Comparison of ENCODE assay signal across 14 cellular contexts in the genomic region with DNA sequence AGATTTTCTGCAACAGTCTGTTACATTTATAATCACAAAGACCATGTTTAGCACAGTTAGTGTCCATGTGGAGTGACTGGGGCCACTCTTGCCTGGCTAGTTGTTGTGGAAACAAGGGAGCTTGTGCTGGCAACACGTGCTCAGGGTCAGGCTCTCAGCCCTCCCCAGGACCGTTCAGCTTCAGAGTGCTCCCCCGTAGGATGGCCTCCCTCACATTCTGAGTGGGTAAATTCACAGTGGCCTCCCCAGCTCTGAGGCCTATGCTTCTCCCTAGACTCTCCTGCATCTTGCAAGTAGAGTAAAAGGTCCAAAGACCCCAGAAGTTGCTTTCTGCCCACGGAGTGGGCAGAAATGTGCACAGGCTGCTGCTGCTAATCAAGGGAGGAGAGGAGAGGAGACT.
A peak's percentile ranks its signal among the peaks of the same experiment; 100 is the strongest.
DNase-seq lines count a peak whose midpoint lies in the region; ATAC-seq and TF ChIP-seq lines count a peak whose summit lies in the region.
"Had no signal": no experiment of that assay in that cellular context is flagged by ENCODE, and none has a peak within 500 bp of the region (broad histone marks: within the 10 kb centered on the region; RNA-seq: fewer than 3 reads in every experiment).

No MANE protein-coding gene starts in this region.

- H3K4me3 ChIP-seq in right atrium auricular region (no peak overlapping the region), right cardiac atrium (ENCODE audit: low read length) (no peak overlapping the region)
- H3K4me3 ChIP-seq: PC-9 had no signal

- H3K27ac ChIP-seq in right atrium auricular region (no peak overlapping the region), right cardiac atrium (ENCODE audit: low read length) (no peak overlapping the region)
- H3K27ac ChIP-seq: PC-9 had no signal

- H3K27me3 ChIP-seq in right atrium auricular region (no peaks in the 10 kb centered on the region), right cardiac atrium (ENCODE audit: control insufficient read depth, insufficient read depth) (no peaks in the 10 kb centered on the region)

- no peak for TF ChIP-seq CTCF in right atrium auricular region (IDR thresholded peaks at IDR 0.05)
- no peak for TF ChIP-seq CTCF in endothelial cell (IDR thresholded peaks at IDR 0.05; ENCODE audit: unreplicated experiment)

- H3K4me1 ChIP-seq in right atrium auricular region, result peaks cover 0 to 10% of the 10 kb centered on the region in 2 donors
- peaks cover 10% of the 10 kb centered on the region for H3K4me1 ChIP-seq in right cardiac atrium (ENCODE audit: control insufficient read depth, insufficient read depth, low read length)

- 76% methylated on average over 4 of the region's 4 CpGs for WGBS in right cardiac atrium

- no peaks in the 10 kb centered on the region for H3K9me3 ChIP-seq in right atrium auricular region
- no peaks in the 10 kb centered on the region for H3K9me3 ChIP-seq in right cardiac atrium (ENCODE audit: control insufficient read depth, low read length)

- H3K27me3 Mint-ChIP-seq in endothelial cell (ENCODE audit: unreplicated experiment), result no peaks in the 10 kb centered on the region

- no peaks in the 10 kb centered on the region for H3K36me3 ChIP-seq in right atrium auricular region

- ATAC-seq in right cardiac atrium, result no peak
- ATAC-seq: CD8-positive, alpha-beta T cell had no signal

- no peaks in the 10 kb centered on the region for H3K4me1 Mint-ChIP-seq in endothelial cell (ENCODE audit: unreplicated experiment)

- DNase-seq in right atrium auricular region (ENCODE audit: low spot score) (peak; percentile 48), right cardiac atrium (no peak), endothelial cell (ENCODE audit: low spot score) (peak; percentile 1), posterior vena cava (ENCODE audit: low spot score) (peak; percentile 58), NCI-H510A (lab: John Stamatoyannopoulos, UW) (no peak), Kasumi-1 (lab: John Stamatoyannopoulos, UW) (no peak)
- DNase-seq in central memory CD4-positive, alpha-beta T cell, result no peak
- DNase-seq: NCI-H1417, NCI-H1930, NCI-H2171, NCI-H446 treated with DMSO at 0.1 percent for 48 hours, NCI-H774, PC-9 had no signal

- H3K36me3 Mint-ChIP-seq in endothelial cell (ENCODE audit: low read depth, unreplicated experiment), result peaks cover 28% of the 10 kb centered on the region
- H3K36me3 Mint-ChIP-seq: CD8-positive, alpha-beta T cell had no signal

- intact Hi-C loops in right cardiac atrium (cut with DNase I), result no loop called here
- intact Hi-C loops in posterior vena cava (cut with DNase I), result no loop called here

- no peaks in the 10 kb centered on the region for H3K9me3 Mint-ChIP-seq in endothelial cell (ENCODE audit: unreplicated experiment)
- H3K9me3 Mint-ChIP-seq: CD8-positive, alpha-beta T cell had no signal

- H3K4me3 Mint-ChIP-seq in endothelial cell (ENCODE audit: unreplicated experiment), result no peak overlapping the region
- H3K4me3 Mint-ChIP-seq: CD8-positive, alpha-beta T cell had no signal

- no peak overlapping the region for H3K27ac Mint-ChIP-seq in endothelial cell (ENCODE audit: unreplicated experiment)
- H3K27ac Mint-ChIP-seq: CD8-positive, alpha-beta T cell had no signal

Comparison
In these comparisons a context has a peak if more than half of its experiments do, and no peak if none do; other contexts are left out.
1. DNase-seq: peak in right atrium auricular region (single experiment), endothelial cell (single experiment) and posterior vena cava (single experiment); none in right cardiac atrium (0 of 3), NCI-H510A (single experiment), central memory CD4-positive, alpha-beta T cell (single experiment) and Kasumi-1 (0 of 2).